In genomic region chr4:140238353-140239041, GRCh38 we compare ENCODE assay signal across 8 cellular contexts.
DNase-seq lines count a peak whose midpoint lies in the region; ATAC-seq, FAIRE-seq and TF ChIP-seq lines count a peak whose summit lies in the region.

No MANE protein-coding gene starts in this region.

- DNase-seq in LHCN-M2 (ENCODE audit: low read depth) = peak; percentile 33
- no peak for DNase-seq in OCI-LY7 (ENCODE audit: low spot score)
- no peak for DNase-seq in activated CD4-positive, CD25-positive, alpha-beta regulatory T cell treated with anti-CD3 and anti-CD28 coated beads, Interleukin-2, amount 50 U/mL, for 72 hours
- no peak for DNase-seq in stimulated activated naive CD8-positive, alpha-beta T cell treated with anti-CD3 and anti-CD28 coated beads, Interleukin-15, Interleukin-2, amounts not matched to agents 100 U/mL and 50 U/mL, for 24 hours
- no peak for DNase-seq in GM10266 (ENCODE audit: extremely low spot score)

- H3K36me3 ChIP-seq in OCI-LY7 (ENCODE audit: insufficient read depth, low read length) (no peaks in the 10 kb centered on the region), mucosa of stomach (ENCODE audit: control insufficient read depth, insufficient read depth, low read length) (no peaks in the 10 kb centered on the region)

- no peak overlapping the region for H3K4me3 ChIP-seq in OCI-LY7 (ENCODE audit: low read depth, low read length, poor library complexity, severe bottlenecking)
- no peak overlapping the region for H3K4me3 ChIP-seq in mucosa of stomach (ENCODE audit: low read length)

- CTCF ChIA-PET in OCI-LY7 (lab: Charles Lee; ENCODE audit: unreplicated experiment) = no interaction called here

- H3K9me2 ChIP-seq in OCI-LY7 (ENCODE audit: insufficient read depth, low read length) = no peaks in the 10 kb centered on the region

- H3K9ac ChIP-seq in mucosa of stomach (ENCODE audit: low read length) = peak overlapping the region; percentile 41

- H3K27me3 ChIP-seq in mucosa of stomach (ENCODE audit: control insufficient read depth, insufficient read depth, low read length) = no peaks in the 10 kb centered on the region

- peak; percentile 33 for FAIRE-seq in endometrium (lab: Jason Lieb, UNC)

- H3K27ac ChIP-seq in OCI-LY7 (ENCODE audit: low read depth, low read length, poor library complexity, severe bottlenecking) = no peak overlapping the region

- H3K4me1 ChIP-seq in OCI-LY7 (ENCODE audit: insufficient read depth, low read length, poor library complexity, severe bottlenecking) (peaks cover 21% of the 10 kb centered on the region), mucosa of stomach (ENCODE audit: control insufficient read depth, insufficient read depth, low read length) (peaks cover 54% of the 10 kb centered on the region)

- H3K4me2 ChIP-seq in OCI-LY7 (ENCODE audit: low read length) = no peak overlapping the region

- H4K20me1 ChIP-seq in OCI-LY7 (ENCODE audit: insufficient read depth, low read length) = no peaks in the 10 kb centered on the region

- BruUV-seq in OCI-LY7 (replicated peaks; lab: Mats Ljungman, UMichigan) = no TSS peak

- no peak for TF ChIP-seq CTCF in OCI-LY7 (conservative IDR thresholded peaks at IDR 0.05; ENCODE audit: low read length)
- TF ChIP-seq CTCF in GM10266 (IDR thresholded peaks at IDR 0.05; ENCODE audit: control insufficient read depth, insufficient read depth, low read depth, missing control alignments) = no peak

- H2AFZ ChIP-seq in OCI-LY7 (ENCODE audit: low read length) = 0 out of 2 replicates have a peak overlapping the region, but pooled peaks have one; percentile 25

- POLR2A ChIA-PET in OCI-LY7 (lab: Charles Lee) = interaction anchor here (1.0 kb wide), 1 partner anchor 10 kb away, joined by 4 read pairs; no protein-coding TSS in a partner anchor

- no peaks in the 10 kb centered on the region for H3K79me2 ChIP-seq in OCI-LY7 (ENCODE audit: insufficient read depth, low read depth, low read length)

- ATAC-seq in GM18511 (IDR thresholded peaks at IDR 0.05; ENCODE audit: unreplicated experiment) = no peak
- no peak for ATAC-seq in stimulated activated naive CD8-positive, alpha-beta T cell treated with anti-CD3 and anti-CD28 coated beads, Interleukin-15, Interleukin-2, amounts not matched to agents 100 U/mL and 50 U/mL, for 24 hours

- H3K9me3 ChIP-seq in OCI-LY7 (ENCODE audit: low read length) (no peaks in the 10 kb centered on the region), mucosa of stomach (ENCODE audit: control insufficient read depth, low read length) (no peaks in the 10 kb centered on the region)

- intact Hi-C loops in OCI-LY7 (cut with micrococcal nuclease; ENCODE audit: unreplicated experiment) = no loop called here
